In the genomic region with DNA sequence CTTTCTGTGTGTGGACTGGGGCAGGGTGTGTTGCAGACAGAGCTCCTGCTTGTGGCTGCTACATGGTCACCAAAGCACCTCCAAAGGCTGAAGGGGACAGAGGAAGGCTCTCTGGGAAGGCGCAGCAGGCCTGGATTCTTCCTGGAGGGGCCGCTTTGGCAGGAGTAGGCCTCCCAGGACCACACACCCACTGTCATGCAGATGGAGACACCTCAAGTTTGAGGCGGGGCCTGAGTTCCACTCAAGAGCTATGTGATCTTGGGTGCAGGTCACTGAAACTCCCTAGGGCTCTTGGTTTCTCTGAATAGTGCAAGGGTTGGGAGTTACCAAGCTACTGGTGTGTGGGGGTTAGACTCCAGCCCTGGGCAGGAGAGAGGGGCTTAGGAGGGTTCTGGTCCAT, we compare ENCODE assay signal across 19 cellular contexts. TPM values are rescaled to one million over a fixed set of nuclear protein-coding genes. Genes with fewer than 3 reads are reported as not detected.
"Had no signal": no experiment of that assay in that cellular context is flagged by ENCODE, and none has a peak within 500 bp of the region (broad histone marks: within the 10 kb centered on the region; RNA-seq: fewer than 3 reads in every experiment).

No MANE protein-coding gene starts in this region.

- H3K4me1 ChIP-seq: foreskin keratinocyte, suprapubic skin, thyroid gland had no signal

- H3K36me3 Mint-ChIP-seq: type B pancreatic cell had no signal

- H3K27ac ChIP-seq: foreskin keratinocyte, hepatocyte, pancreas, suprapubic skin, thyroid gland had no signal

- H3K4me2 ChIP-seq: hepatocyte had no signal

- H3K27me3 ChIP-seq: foreskin keratinocyte, hepatocyte, pancreas, suprapubic skin, thyroid gland had no signal

- H3K9me3 Mint-ChIP-seq: dendritic cell treated with granulocyte-macrophage colony-stimulating factor and Interleukin-4, amounts not matched to agents 40 ng/mL and 50 ng/mL, for 4 days; naive thymus-derived CD8-positive, alpha-beta T cell; type B pancreatic cell had no signal

- H3K36me3 ChIP-seq: pancreas, suprapubic skin, thyroid gland had no signal

- DNase-seq: erythroblast; foreskin keratinocyte; islet precursor cell; mammary epithelial cell; naive thymus-derived CD8-positive, alpha-beta T cell; nucleus accumbens; pancreas; right cardiac atrium; small intestine; stimulated activated CD4-positive, alpha-beta T cell treated with anti-CD3 and anti-CD28 coated beads, Interleukin-2, amount 100 ng/mL, for 48 hours; stimulated activated naive CD8-positive, alpha-beta T cell treated with anti-CD3 and anti-CD28 coated beads, Interleukin-15, Interleukin-2, amounts not matched to agents 100 U/mL and 50 U/mL, for 24 hours; thyroid gland had no signal

- H3K4me3 Mint-ChIP-seq: dendritic cell treated with granulocyte-macrophage colony-stimulating factor and Interleukin-4, amounts not matched to agents 40 ng/mL and 50 ng/mL, for 4 days; naive thymus-derived CD8-positive, alpha-beta T cell; type B pancreatic cell had no signal

- H3K4me3 ChIP-seq: hepatocyte, pancreas, suprapubic skin, thyroid gland had no signal

- H3K27ac Mint-ChIP-seq: dendritic cell treated with granulocyte-macrophage colony-stimulating factor and Interleukin-4, amounts not matched to agents 40 ng/mL and 50 ng/mL, for 4 days; type B pancreatic cell had no signal

- H3K9me3 ChIP-seq: pancreas, suprapubic skin, thyroid gland had no signal

- H2AFZ ChIP-seq: hepatocyte had no signal

- H3K27me3 Mint-ChIP-seq: dendritic cell treated with granulocyte-macrophage colony-stimulating factor and Interleukin-4, amounts not matched to agents 40 ng/mL and 50 ng/mL, for 4 days; naive thymus-derived CD8-positive, alpha-beta T cell; progenitor cell of endocrine pancreas; type B pancreatic cell had no signal

RNA-seq across cellular contexts. Expression of a gene that starts 27.9 kb away (rescaled TPM):
- total RNA-seq: foreskin keratinocyte, lower leg skin had no signal
- polyA plus RNA-seq: foreskin keratinocyte; hepatocyte; mammary epithelial cell; naive thymus-derived CD8-positive, alpha-beta T cell; neural cell; right cardiac atrium had no signal
